In the genomic region with DNA sequence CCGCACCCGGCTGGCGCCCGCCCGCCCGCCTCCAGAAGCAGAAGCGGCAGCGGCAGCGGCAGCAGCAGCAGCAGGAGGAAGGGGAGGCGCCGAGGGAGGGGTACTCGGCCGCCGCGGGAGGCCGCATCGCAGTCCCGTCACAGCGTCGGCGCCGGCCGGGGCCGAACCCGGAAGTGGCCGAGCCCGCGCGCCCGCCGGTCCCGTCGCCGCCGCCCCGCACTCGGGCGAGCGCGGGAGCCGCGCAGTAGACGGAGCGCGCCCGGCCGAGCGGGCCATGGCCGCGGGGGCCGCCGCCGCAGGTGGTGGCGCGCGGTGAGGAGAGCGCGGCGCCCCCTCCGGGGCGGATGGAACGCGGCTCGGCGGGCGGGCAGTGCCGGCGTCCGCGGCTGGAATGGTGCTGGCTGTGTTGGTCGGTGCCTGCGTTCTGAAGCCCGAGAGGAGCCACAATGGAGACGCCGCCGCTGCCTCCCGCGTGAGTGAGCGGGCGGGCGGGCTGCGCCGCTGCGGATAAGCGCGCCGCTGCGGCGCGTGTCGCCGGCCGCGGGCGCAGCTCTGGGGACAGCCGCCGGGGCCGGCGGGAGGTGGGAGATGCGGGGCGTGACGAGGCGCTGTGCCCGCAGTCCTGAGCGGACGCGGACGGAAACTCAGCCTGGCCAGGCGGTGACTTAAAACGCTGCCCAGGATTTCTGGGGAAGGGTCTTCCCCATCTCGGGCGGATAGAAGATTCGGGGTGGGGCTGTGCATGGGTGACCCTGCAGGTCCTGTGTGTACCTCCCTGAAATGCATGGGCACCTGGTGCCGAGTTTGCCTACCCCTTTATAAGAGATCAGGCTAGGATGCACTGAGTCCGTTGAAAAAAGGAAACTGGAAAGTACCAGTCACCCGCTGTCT, we compare ENCODE assay signal across 8 cellular contexts. TPM values are rescaled to one million over a fixed set of nuclear protein-coding genes. Genes with fewer than 3 reads are reported as not detected.
DNase-seq lines count a peak whose midpoint lies in the region; ATAC-seq and TF ChIP-seq lines count a peak whose summit lies in the region.

A gene with protein sequence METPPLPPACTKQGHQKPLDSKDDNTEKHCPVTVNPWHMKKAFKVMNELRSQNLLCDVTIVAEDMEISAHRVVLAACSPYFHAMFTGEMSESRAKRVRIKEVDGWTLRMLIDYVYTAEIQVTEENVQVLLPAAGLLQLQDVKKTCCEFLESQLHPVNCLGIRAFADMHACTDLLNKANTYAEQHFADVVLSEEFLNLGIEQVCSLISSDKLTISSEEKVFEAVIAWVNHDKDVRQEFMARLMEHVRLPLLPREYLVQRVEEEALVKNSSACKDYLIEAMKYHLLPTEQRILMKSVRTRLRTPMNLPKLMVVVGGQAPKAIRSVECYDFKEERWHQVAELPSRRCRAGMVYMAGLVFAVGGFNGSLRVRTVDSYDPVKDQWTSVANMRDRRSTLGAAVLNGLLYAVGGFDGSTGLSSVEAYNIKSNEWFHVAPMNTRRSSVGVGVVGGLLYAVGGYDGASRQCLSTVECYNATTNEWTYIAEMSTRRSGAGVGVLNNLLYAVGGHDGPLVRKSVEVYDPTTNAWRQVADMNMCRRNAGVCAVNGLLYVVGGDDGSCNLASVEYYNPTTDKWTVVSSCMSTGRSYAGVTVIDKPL (plus strand): TSS at position 131 of the 891 bp plus-strand sequence. CDS start 316 bp downstream, at position 447.

- H3K27ac ChIP-seq in foreskin keratinocyte (no peak within 1 kb of the TSS), neuronal stem cell (replicated peaks; ENCODE audit: low read length) (peak within 1 kb of the TSS; percentile 46)

- WGBS in neuronal stem cell (ENCODE audit: extremely low coverage in 2 of 2, insufficient read length in 2 of 2, insufficient replicate concordance in 1 of 2), 2 donors = no CpG with 5 or more reads among the region's 116 CpGs

- DNase-seq in DMS114 treated with DMSO at 0.1 percent for 48 hours (lab: John Stamatoyannopoulos, UW; ENCODE audit: unreplicated experiment) = peak; percentile 35
- peak in 67 of 76 experiments; percentile 2 to 74 (median 46) for DNase-seq in HUDEP-2 (lab: John Stamatoyannopoulos, UW; ENCODE audit: unreplicated experiment in 76 of 76)
- DNase-seq in SHP77 (lab: John Stamatoyannopoulos, UW) = peak; percentile 36 to 69
- DNase-seq in activated gamma-delta T cell treated with Interleukin-2 at 50 U/mL for 16 hours = peak; percentile 59
- DNase-seq in foreskin keratinocyte = no peak
- peak; percentile 73 for DNase-seq in neuronal stem cell (ENCODE audit: low spot score)
- peak; percentile 75 for DNase-seq in superior temporal gyrus (ENCODE audit: extremely low spot score)

- H2BK15ac ChIP-seq in neuronal stem cell (ENCODE audit: low read length) = peak within 1 kb of the TSS; percentile 64

- peak within 1 kb of the TSS; percentile 78 for H3K9ac ChIP-seq in neuronal stem cell (ENCODE audit: low read depth, low read length, poor library complexity)

- TF ChIP-seq CTCF in foreskin keratinocyte (conservative IDR thresholded peaks at IDR 0.05) = no peak

- no peaks in the 10 kb centered on the region for H3K36me3 ChIP-seq in neuronal stem cell (replicated peaks in 1 of 2; ENCODE audit: control insufficient read depth in 2 of 2, insufficient read depth in 2 of 2, low read length in 2 of 2)

- H3K4me1 ChIP-seq in foreskin keratinocyte = peaks cover 22% of the 10 kb centered on the region
- H3K4me1 ChIP-seq in neuronal stem cell (ENCODE audit: control insufficient read depth in 2 of 2, insufficient read depth in 1 of 2, low read depth in 1 of 2, low read length in 2 of 2) = peaks cover 7 to 14% of the 10 kb centered on the region in 2 donors

- peak within 1 kb of the TSS; percentile 75 for H3K4me2 ChIP-seq in neuronal stem cell (ENCODE audit: insufficient read depth, low read length, poor library complexity, severe bottlenecking)

- no peak within 1 kb of the TSS for H4K8ac ChIP-seq in neuronal stem cell (ENCODE audit: low read depth, low read length)

- peak within 1 kb of the TSS; percentile 83 for H3K14ac ChIP-seq in neuronal stem cell (ENCODE audit: low read length)

- H3K27me3 ChIP-seq in foreskin keratinocyte = no peaks in the 10 kb centered on the region
- H3K27me3 ChIP-seq in neuronal stem cell (ENCODE audit: control insufficient read depth in 3 of 3, insufficient read depth in 3 of 3, low read depth in 1 of 3, low read length in 3 of 3) = no peaks in the 10 kb centered on the region

- H3K18ac ChIP-seq in neuronal stem cell (ENCODE audit: low read length) = peak within 1 kb of the TSS; percentile 94

- H2AK5ac ChIP-seq in neuronal stem cell (ENCODE audit: low read depth, low read length) = no peak within 1 kb of the TSS

- H2BK5ac ChIP-seq in neuronal stem cell (ENCODE audit: low read length) = peak within 1 kb of the TSS; percentile 39

- peak within 1 kb of the TSS; percentile 62 to 97 for H3K4me3 ChIP-seq in neuronal stem cell (ENCODE audit: low read length in 2 of 2)

- H3K23ac ChIP-seq in neuronal stem cell (ENCODE audit: low read depth, low read length, poor library complexity) = no peak within 1 kb of the TSS

- H3K4ac ChIP-seq in neuronal stem cell (ENCODE audit: low read length) = no peak within 1 kb of the TSS

- ATAC-seq in GM21367 (IDR thresholded peaks at IDR 0.05; ENCODE audit: unreplicated experiment) (peak; percentile 86), foreskin keratinocyte (peak; percentile 73)

- H2AFZ ChIP-seq in neuronal stem cell (ENCODE audit: low read length) = peak within 1 kb of the TSS; percentile 86

- no peak within 1 kb of the TSS for H2BK12ac ChIP-seq in neuronal stem cell (ENCODE audit: low read length)

- H3K79me1 ChIP-seq in neuronal stem cell (ENCODE audit: low read depth, low read length) = peaks cover 2% of the 10 kb centered on the region

- no peaks in the 10 kb centered on the region for H3K9me3 ChIP-seq in neuronal stem cell (replicated peaks in 1 of 2; ENCODE audit: control insufficient read depth in 2 of 2, insufficient read depth in 1 of 2, low read depth in 1 of 2, low read length in 2 of 2)

- no peak within 1 kb of the TSS for H4K91ac ChIP-seq in neuronal stem cell (ENCODE audit: low read depth, low read length, poor library complexity)

- H2BK120ac ChIP-seq in neuronal stem cell (ENCODE audit: low read depth, low read length) = no peak within 1 kb of the TSS

RNA-seq across cellular contexts. Expression of the gene that starts here (rescaled TPM):
- 14.0 and 16.7 TPM in 2 replicates for total RNA-seq in foreskin keratinocyte
- 5.2 and 7.4 TPM in 2 replicates for polyA plus RNA-seq in foreskin keratinocyte
- polyA plus RNA-seq in neuronal stem cell (2013, experiment 1 of 2) = 7.8 TPM
- polyA plus RNA-seq in neuronal stem cell (2013, experiment 2 of 2) = 7.7 TPM

Comparison
In these comparisons a context has a peak if more than half of its experiments do, and no peak if none do; other contexts are left out.
1. DNase-seq: peak in DMS114 treated with DMSO at 0.1 percent for 48 hours (single experiment), HUDEP-2 (67 of 76), SHP77 (2 of 2), activated gamma-delta T cell treated with Interleukin-2 at 50 U/mL for 16 hours (single experiment), neuronal stem cell (single experiment) and superior temporal gyrus (single experiment); none in foreskin keratinocyte (0 of 2).